ENCODE assay signal across 1 cellular context in the genomic region with DNA sequence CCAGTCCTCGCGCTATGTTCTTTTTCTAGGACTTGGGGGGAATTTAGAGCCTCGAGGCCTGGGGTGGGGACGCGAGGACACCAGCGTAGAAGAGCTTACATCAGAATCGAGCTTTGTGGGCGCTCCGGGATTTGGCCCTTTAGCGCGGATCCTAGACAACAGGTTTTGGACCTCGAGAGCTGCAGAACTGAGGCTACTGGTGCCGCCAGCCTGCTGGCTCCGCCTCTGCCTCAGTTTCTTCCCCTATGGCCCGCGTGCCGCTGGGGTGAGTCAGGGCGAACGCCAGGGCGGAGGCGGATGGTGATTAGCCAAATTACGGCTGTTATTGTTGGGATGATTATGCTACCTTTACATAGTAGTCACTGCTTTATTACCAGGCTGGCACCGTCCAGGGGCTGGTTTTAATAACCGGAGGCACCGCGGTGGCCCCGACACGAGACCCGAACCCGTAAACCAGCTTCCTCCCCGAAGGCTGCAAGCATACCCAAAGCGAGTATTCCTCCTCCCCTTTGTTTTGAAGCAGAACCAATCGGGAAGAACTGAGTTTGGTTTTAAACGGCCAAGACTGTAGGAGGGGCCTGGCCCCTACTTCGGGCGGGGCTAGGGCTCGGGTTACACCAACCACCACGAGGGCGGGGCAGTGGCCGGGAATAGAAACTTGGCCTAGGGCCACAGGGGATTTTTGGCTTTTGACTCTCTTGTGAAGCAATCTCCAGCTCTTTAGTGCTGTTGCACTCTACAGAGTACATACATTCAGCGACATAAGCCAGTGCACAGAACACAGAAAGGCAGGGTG.
TF ChIP-seq lines count a peak whose summit lies in the region.

No MANE protein-coding gene starts in this region.

TF ChIP-seq in HepG2, 621 proteins besides CTCF, POLR2A, EP300 and RAD21 (continued from another document and continues in another):
- TF ChIP-seq, protein P1, sequence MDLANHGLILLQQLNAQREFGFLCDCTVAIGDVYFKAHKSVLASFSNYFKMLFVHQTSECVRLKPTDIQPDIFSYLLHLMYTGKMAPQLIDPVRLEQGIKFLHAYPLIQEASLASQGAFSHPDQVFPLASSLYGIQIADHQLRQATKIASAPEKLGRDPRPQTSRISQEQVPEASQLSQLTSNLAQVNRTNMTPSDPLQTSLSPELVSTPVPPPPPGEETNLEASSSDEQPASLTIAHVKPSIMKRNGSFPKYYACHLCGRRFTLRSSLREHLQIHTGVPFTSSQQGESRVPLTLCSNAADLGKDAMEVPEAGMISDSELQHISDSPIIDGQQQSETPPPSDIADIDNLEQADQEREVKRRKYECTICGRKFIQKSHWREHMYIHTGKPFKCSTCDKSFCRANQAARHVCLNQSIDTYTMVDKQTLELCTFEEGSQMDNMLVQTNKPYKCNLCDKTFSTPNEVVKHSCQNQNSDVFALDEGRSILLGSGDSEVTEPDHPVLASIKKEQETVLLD (CRISPR knock-in tag; IDR thresholded peaks at IDR 0.05; ENCODE audit: low read depth) = no peak
- TF ChIP-seq ARID2 (CRISPR knock-in tag; IDR thresholded peaks at IDR 0.05; ENCODE audit: borderline replicate concordance) = peak; percentile 84; the same call in 1 of the 2 replicates
- TF ChIP-seq, protein P2, sequence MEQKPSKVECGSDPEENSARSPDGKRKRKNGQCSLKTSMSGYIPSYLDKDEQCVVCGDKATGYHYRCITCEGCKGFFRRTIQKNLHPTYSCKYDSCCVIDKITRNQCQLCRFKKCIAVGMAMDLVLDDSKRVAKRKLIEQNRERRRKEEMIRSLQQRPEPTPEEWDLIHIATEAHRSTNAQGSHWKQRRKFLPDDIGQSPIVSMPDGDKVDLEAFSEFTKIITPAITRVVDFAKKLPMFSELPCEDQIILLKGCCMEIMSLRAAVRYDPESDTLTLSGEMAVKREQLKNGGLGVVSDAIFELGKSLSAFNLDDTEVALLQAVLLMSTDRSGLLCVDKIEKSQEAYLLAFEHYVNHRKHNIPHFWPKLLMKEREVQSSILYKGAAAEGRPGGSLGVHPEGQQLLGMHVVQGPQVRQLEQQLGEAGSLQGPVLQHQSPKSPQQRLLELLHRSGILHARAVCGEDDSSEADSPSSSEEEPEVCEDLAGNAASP (CRISPR knock-in tag; IDR thresholded peaks at IDR 0.05; ENCODE audit: borderline replicate concordance) = peak; percentile 33
- TF ChIP-seq ZSCAN25 (CRISPR knock-in tag; IDR thresholded peaks at IDR 0.05) = peak; percentile 19; the same call in 1 of the 2 replicates
- TF ChIP-seq, protein P3, sequence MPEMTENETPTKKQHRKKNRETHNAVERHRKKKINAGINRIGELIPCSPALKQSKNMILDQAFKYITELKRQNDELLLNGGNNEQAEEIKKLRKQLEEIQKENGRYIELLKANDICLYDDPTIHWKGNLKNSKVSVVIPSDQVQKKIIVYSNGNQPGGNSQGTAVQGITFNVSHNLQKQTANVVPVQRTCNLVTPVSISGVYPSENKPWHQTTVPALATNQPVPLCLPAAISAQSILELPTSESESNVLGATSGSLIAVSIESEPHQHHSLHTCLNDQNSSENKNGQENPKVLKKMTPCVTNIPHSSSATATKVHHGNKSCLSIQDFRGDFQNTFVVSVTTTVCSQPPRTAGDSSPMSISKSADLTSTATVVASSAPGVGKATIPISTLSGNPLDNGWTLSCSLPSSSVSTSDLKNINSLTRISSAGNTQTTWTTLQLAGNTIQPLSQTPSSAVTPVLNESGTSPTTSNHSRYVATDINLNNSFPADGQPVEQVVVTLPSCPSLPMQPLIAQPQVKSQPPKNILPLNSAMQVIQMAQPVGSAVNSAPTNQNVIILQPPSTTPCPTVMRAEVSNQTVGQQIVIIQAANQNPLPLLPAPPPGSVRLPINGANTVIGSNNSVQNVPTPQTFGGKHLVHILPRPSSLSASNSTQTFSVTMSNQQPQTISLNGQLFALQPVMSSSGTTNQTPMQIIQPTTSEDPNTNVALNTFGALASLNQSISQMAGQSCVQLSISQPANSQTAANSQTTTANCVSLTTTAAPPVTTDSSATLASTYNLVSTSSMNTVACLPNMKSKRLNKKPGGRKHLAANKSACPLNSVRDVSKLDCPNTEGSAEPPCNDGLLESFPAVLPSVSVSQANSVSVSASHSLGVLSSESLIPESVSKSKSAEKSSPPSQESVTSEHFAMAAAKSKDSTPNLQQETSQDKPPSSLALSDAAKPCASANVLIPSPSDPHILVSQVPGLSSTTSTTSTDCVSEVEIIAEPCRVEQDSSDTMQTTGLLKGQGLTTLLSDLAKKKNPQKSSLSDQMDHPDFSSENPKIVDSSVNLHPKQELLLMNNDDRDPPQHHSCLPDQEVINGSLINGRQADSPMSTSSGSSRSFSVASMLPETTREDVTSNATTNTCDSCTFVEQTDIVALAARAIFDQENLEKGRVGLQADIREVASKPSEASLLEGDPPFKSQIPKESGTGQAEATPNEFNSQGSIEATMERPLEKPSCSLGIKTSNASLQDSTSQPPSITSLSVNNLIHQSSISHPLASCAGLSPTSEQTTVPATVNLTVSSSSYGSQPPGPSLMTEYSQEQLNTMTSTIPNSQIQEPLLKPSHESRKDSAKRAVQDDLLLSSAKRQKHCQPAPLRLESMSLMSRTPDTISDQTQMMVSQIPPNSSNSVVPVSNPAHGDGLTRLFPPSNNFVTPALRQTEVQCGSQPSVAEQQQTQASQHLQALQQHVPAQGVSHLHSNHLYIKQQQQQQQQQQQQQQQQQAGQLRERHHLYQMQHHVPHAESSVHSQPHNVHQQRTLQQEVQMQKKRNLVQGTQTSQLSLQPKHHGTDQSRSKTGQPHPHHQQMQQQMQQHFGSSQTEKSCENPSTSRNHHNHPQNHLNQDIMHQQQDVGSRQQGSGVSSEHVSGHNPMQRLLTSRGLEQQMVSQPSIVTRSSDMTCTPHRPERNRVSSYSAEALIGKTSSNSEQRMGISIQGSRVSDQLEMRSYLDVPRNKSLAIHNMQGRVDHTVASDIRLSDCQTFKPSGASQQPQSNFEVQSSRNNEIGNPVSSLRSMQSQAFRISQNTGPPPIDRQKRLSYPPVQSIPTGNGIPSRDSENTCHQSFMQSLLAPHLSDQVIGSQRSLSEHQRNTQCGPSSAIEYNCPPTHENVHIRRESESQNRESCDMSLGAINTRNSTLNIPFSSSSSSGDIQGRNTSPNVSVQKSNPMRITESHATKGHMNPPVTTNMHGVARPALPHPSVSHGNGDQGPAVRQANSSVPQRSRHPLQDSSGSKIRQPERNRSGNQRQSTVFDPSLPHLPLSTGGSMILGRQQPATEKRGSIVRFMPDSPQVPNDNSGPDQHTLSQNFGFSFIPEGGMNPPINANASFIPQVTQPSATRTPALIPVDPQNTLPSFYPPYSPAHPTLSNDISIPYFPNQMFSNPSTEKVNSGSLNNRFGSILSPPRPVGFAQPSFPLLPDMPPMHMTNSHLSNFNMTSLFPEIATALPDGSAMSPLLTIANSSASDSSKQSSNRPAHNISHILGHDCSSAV (CRISPR knock-in tag; IDR thresholded peaks at IDR 0.05; ENCODE audit: borderline replicate concordance) = no peak
- TF ChIP-seq, protein P4, sequence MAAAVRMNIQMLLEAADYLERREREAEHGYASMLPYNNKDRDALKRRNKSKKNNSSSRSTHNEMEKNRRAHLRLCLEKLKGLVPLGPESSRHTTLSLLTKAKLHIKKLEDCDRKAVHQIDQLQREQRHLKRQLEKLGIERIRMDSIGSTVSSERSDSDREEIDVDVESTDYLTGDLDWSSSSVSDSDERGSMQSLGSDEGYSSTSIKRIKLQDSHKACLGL (CRISPR knock-in tag; IDR thresholded peaks at IDR 0.05) = peak; percentile 63; the same call in 1 of the 2 replicates
- TF ChIP-seq, protein P5, sequence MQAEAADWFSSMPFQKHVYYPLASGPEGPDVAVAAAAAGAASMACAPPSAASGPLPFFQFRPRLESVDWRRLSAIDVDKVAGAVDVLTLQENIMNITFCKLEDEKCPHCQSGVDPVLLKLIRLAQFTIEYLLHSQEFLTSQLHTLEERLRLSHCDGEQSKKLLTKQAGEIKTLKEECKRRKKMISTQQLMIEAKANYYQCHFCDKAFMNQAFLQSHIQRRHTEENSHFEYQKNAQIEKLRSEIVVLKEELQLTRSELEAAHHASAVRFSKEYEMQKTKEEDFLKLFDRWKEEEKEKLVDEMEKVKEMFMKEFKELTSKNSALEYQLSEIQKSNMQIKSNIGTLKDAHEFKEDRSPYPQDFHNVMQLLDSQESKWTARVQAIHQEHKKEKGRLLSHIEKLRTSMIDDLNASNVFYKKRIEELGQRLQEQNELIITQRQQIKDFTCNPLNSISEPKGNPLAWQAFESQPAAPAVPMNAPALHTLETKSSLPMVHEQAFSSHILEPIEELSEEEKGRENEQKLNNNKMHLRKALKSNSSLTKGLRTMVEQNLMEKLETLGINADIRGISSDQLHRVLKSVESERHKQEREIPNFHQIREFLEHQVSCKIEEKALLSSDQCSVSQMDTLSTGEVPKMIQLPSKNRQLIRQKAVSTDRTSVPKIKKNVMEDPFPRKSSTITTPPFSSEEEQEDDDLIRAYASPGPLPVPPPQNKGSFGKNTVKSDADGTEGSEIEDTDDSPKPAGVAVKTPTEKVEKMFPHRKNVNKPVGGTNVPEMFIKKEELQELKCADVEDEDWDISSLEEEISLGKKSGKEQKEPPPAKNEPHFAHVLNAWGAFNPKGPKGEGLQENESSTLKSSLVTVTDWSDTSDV (CRISPR knock-in tag; IDR thresholded peaks at IDR 0.05) = no peak
- TF ChIP-seq ISL2 (CRISPR knock-in tag; IDR thresholded peaks at IDR 0.05) = no peak; the same call in none of the 2 replicates
- peak; percentile 29; the same call in 1 of the 2 replicates for TF ChIP-seq ZNF572 (CRISPR knock-in tag; IDR thresholded peaks at IDR 0.05)
- TF ChIP-seq ZNF383 (CRISPR knock-in tag; IDR thresholded peaks at IDR 0.05; ENCODE audit: borderline replicate concordance) = no peak
- TF ChIP-seq, protein P6, sequence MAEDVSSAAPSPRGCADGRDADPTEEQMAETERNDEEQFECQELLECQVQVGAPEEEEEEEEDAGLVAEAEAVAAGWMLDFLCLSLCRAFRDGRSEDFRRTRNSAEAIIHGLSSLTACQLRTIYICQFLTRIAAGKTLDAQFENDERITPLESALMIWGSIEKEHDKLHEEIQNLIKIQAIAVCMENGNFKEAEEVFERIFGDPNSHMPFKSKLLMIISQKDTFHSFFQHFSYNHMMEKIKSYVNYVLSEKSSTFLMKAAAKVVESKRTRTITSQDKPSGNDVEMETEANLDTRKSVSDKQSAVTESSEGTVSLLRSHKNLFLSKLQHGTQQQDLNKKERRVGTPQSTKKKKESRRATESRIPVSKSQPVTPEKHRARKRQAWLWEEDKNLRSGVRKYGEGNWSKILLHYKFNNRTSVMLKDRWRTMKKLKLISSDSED (CRISPR knock-in tag; IDR thresholded peaks at IDR 0.05) = no peak
- TF ChIP-seq SRSF4 (IDR thresholded peaks at IDR 0.05; ENCODE audit: low read depth, low read length, poor library complexity, severe bottlenecking) = no peak
- peak; percentile 40; the same call in 1 of the 2 replicates for TF ChIP-seq ZNF20 (CRISPR knock-in tag; IDR thresholded peaks at IDR 0.05)
- TF ChIP-seq, protein P7, sequence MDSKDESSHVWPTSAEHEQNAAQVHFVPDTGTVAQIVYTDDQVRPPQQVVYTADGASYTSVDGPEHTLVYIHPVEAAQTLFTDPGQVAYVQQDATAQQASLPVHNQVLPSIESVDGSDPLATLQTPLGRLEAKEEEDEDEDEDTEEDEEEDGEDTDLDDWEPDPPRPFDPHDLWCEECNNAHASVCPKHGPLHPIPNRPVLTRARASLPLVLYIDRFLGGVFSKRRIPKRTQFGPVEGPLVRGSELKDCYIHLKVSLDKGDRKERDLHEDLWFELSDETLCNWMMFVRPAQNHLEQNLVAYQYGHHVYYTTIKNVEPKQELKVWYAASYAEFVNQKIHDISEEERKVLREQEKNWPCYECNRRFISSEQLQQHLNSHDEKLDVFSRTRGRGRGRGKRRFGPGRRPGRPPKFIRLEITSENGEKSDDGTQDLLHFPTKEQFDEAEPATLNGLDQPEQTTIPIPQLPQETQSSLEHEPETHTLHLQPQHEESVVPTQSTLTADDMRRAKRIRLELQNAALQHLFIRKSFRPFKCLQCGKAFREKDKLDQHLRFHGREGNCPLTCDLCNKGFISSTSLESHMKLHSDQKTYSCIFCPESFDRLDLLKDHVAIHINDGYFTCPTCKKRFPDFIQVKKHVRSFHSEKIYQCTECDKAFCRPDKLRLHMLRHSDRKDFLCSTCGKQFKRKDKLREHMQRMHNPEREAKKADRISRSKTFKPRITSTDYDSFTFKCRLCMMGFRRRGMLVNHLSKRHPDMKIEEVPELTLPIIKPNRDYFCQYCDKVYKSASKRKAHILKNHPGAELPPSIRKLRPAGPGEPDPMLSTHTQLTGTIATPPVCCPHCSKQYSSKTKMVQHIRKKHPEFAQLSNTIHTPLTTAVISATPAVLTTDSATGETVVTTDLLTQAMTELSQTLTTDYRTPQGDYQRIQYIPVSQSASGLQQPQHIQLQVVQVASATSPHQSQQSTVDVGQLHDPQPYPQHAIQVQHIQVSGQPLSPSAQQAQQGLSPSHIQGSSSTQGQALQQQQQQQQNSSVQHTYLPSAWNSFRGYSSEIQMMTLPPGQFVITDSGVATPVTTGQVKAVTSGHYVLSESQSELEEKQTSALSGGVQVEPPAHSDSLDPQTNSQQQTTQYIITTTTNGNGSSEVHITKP (CRISPR knock-in tag; IDR thresholded peaks at IDR 0.05; ENCODE audit: low read depth) = peak; percentile 85; the same call in 1 of the 2 replicates
- TF ChIP-seq, protein P8, sequence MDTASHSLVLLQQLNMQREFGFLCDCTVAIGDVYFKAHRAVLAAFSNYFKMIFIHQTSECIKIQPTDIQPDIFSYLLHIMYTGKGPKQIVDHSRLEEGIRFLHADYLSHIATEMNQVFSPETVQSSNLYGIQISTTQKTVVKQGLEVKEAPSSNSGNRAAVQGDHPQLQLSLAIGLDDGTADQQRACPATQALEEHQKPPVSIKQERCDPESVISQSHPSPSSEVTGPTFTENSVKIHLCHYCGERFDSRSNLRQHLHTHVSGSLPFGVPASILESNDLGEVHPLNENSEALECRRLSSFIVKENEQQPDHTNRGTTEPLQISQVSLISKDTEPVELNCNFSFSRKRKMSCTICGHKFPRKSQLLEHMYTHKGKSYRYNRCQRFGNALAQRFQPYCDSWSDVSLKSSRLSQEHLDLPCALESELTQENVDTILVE (CRISPR knock-in tag; IDR thresholded peaks at IDR 0.05) = peak; percentile 91; the same call in 1 of the 2 replicates
- peak; percentile 92 for TF ChIP-seq FOXM1 (CRISPR knock-in tag; IDR thresholded peaks at IDR 0.05)
- peak; percentile 90 for TF ChIP-seq ZNF878 (CRISPR knock-in tag; IDR thresholded peaks at IDR 0.05)
- TF ChIP-seq, protein P9, sequence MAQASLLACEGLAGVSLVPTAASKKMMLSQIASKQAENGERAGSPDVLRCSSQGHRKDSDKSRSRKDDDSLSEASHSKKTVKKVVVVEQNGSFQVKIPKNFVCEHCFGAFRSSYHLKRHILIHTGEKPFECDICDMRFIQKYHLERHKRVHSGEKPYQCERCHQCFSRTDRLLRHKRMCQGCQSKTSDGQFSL (CRISPR knock-in tag; IDR thresholded peaks at IDR 0.05) = peak; percentile 60
- TF ChIP-seq ZNF567 (CRISPR knock-in tag; IDR thresholded peaks at IDR 0.05; ENCODE audit: borderline replicate concordance) = peak; percentile 84
- TF ChIP-seq NFKBIZ (CRISPR knock-in tag; IDR thresholded peaks at IDR 0.05) = peak; percentile 30; the same call in 1 of the 2 replicates
- TF ChIP-seq CBX1 (IDR thresholded peaks at IDR 0.05; ENCODE audit: low read depth) = no peak
- peak; percentile 13 for TF ChIP-seq HDAC1 (CRISPR knock-in tag; IDR thresholded peaks at IDR 0.05)
- no peak for TF ChIP-seq SUZ12 (IDR thresholded peaks at IDR 0.05; ENCODE audit: low read depth, low read length)
- peak; percentile 54 for TF ChIP-seq IRF2 (CRISPR knock-in tag; IDR thresholded peaks at IDR 0.05)
- no peak for TF ChIP-seq SNAPC2 (CRISPR knock-in tag; IDR thresholded peaks at IDR 0.05)
- no peak for TF ChIP-seq RBM39 (IDR thresholded peaks at IDR 0.05; ENCODE audit: low read depth, low read length, poor library complexity, severe bottlenecking)
